Comparison of ENCODE assay signal across 9 cellular contexts in the genomic region with DNA sequence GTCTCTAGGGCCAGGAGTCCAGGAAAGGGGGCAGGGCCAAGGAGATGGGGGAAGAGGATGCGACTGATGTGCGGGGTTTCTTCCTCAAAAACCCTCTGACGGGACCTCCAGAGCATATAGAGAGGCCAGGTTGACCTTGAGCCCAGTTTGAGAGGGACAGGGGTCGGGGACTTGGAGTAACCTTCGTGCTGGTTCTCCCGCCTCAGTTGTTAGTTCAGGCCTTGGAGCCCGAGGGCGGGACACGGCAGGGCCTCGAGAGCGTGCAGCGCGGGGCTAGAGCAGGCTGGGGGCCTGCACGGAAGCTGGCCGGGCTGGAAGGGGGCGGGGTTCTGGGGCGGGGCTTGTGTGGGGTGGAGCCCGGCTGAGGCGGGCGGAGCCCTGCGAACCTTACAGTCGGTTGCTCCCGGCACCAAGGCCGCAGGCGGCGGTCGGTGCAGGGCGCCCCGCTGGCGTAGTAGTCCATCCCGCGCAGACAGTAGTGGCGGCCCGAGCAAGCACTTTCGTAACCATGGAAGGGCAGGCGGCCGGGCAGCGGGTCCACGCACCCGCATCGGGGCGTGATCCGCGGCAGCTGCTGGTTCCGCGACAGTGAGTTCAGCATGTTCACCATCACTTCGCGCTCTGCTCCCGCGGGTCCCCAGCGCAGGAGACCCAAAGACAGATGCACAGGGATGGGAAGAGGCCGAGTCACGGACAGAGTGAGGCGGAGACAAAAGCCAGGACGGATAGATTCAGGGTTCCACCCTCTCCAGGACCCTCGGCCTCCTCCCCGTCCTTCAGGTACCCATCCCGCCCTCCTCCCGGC. TPM values are rescaled to one million over a fixed set of nuclear protein-coding genes. Genes with fewer than 3 reads are reported as not detected.
DNase-seq lines count a peak whose midpoint lies in the region; ATAC-seq, FAIRE-seq and TF ChIP-seq lines count a peak whose summit lies in the region.
"Had no signal": no experiment of that assay in that cellular context is flagged by ENCODE, and none has a peak within 500 bp of the region (broad histone marks: within the 10 kb centered on the region; RNA-seq: fewer than 3 reads in every experiment).

No MANE protein-coding gene starts in this region.

- TF ChIP-seq POLR2A in endothelial cell of umbilical vein (IDR thresholded peaks at IDR 0.05; ENCODE audit: low read depth, low read length) = no peak

- BruUV-seq in endothelial cell of umbilical vein (replicated peaks; lab: Mats Ljungman, UMichigan) = no TSS peak

- DNase-seq in EL (peak; percentile 80), NOMO-1 treated with DMSO at 0.1 percent for 48 hours (lab: John Stamatoyannopoulos, UW; ENCODE audit: unreplicated experiment) (peak; percentile 83), activated T-cell treated with anti-CD3 and anti-CD28 coated beads for 1 hour (ENCODE audit: low read depth) (peak; percentile 70), endothelial cell of umbilical vein (ENCODE audit: low read depth, low spot score) (peak; percentile 74), RCC 7860 (ENCODE audit: low spot score) (no peak)
- DNase-seq in stimulated activated CD8-positive, alpha-beta memory T cell treated with anti-CD3 and anti-CD28 coated beads, Interleukin-15, amount 100 ng/mL, for 1 hour (ENCODE audit: low read depth) = peak; percentile 59

- intact Hi-C loops in endothelial cell of umbilical vein (cut with micrococcal nuclease) = no loop called here

- H4K20me1 ChIP-seq in endothelial cell of umbilical vein (replicated peaks; ENCODE audit: control insufficient read depth, extremely low read depth, insufficient read depth, low read length) = no peaks in the 10 kb centered on the region

- dilution Hi-C loops in endothelial cell of umbilical vein (cut with MboI; ENCODE audit: extremely low pct_ligation_motif_present, low sequenced_read_pairs) = no loop called here

- H2AFZ ChIP-seq in endothelial cell of umbilical vein (ENCODE audit: low read depth, low read length) = peak overlapping the region; percentile 94

- peak; percentile 44 for FAIRE-seq in endothelial cell of umbilical vein (lab: Jason Lieb, UNC)
- no peak for FAIRE-seq in RCC 7860 (lab: Jason Lieb, UNC)
- FAIRE-seq: endometrium had no signal

- 6 to 10% methylated on average over 45 to 57 of the region's 59 CpGs for WGBS in mesodermal cell (ENCODE audit: insufficient coverage in 2 of 2), 2 experiments

- H3K36me3 ChIP-seq in endothelial cell of umbilical vein (ENCODE audit: control insufficient read depth in 2 of 2, extremely low read depth in 1 of 2, insufficient read depth in 2 of 2, low read length in 2 of 2) = no peaks in the 10 kb centered on the region
- no peaks in the 10 kb centered on the region for H3K36me3 ChIP-seq in mesodermal cell (ENCODE audit: control insufficient read depth, insufficient read depth, low read length)

- CTCF ChIA-PET in endothelial cell of umbilical vein (lab: Charles Lee) = interaction anchor here (0.6 to 9.4 kb wide), 10 partner anchors 23 to 270 kb away, joined by 3 to 152 read pairs (median 8); no protein-coding TSS in a partner anchor

- H3K27me3 ChIP-seq in endothelial cell of umbilical vein (ENCODE audit: control insufficient read depth in 2 of 2, insufficient read depth in 2 of 2, low read length in 2 of 2) = no peaks in the 10 kb centered on the region

- ATAC-seq in HG03103 (IDR thresholded peaks at IDR 0.05; ENCODE audit: low read depth, unreplicated experiment) = peak; percentile 38

- H3K9me1 ChIP-seq in endothelial cell of umbilical vein (replicated peaks; ENCODE audit: control insufficient read depth, extremely low read depth, insufficient read depth, low read length) = no peaks in the 10 kb centered on the region

- H3K4me3 ChIP-seq in endothelial cell of umbilical vein (replicated peaks in 1 of 3; ENCODE audit: insufficient read depth in 1 of 3, low read depth in 1 of 3, low read length in 3 of 3) = peak overlapping the region in 2 of 3 experiments; percentile 28 to 38
- peak overlapping the region; percentile 31 for H3K4me3 ChIP-seq in mesodermal cell (ENCODE audit: extremely low read depth, insufficient read depth, low read length, poor library complexity, severe bottlenecking)

- H3K79me2 ChIP-seq in endothelial cell of umbilical vein (ENCODE audit: control insufficient read depth, insufficient read depth, low read length) = no peaks in the 10 kb centered on the region

- no peak for TF ChIP-seq CTCF in endothelial cell of umbilical vein (IDR thresholded peaks at IDR 0.05; ENCODE audit: extremely low read depth in 1 of 2, insufficient read depth in 1 of 2, low read depth in 1 of 2, low read length in 2 of 2)

- H3K4me1 ChIP-seq in endothelial cell of umbilical vein (ENCODE audit: control insufficient read depth, extremely low read depth, insufficient read depth, low read length) = peaks cover 11% of the 10 kb centered on the region
- peaks cover 6% of the 10 kb centered on the region for H3K4me1 ChIP-seq in mesodermal cell (ENCODE audit: control insufficient read depth, insufficient read depth, low read length, poor library complexity, severe bottlenecking)

- H3K4me2 ChIP-seq in endothelial cell of umbilical vein (ENCODE audit: insufficient read depth, low read length) = peak overlapping the region; percentile 81

- H3K9me3 ChIP-seq in endothelial cell of umbilical vein (replicated peaks; ENCODE audit: control insufficient read depth, insufficient read depth, low read length) = no peaks in the 10 kb centered on the region
- H3K9me3 ChIP-seq in mesodermal cell (ENCODE audit: control insufficient read depth, low read length) = no peaks in the 10 kb centered on the region

- no peak overlapping the region for H3K9ac ChIP-seq in endothelial cell of umbilical vein (replicated peaks; ENCODE audit: extremely low read depth, insufficient read depth, low read length)

- POLR2A ChIA-PET in endothelial cell of umbilical vein (lab: Charles Lee) = no interaction called here

- H3K27ac ChIP-seq in endothelial cell of umbilical vein (ENCODE audit: insufficient read depth, low read depth, low read length) (no peak overlapping the region), mesodermal cell (ENCODE audit: low read depth, low read length, severe bottlenecking) (no peak overlapping the region)

TF ChIP-seq in endothelial cell of umbilical vein, 7 proteins besides CTCF, POLR2A, EP300 and RAD21:
- TF ChIP-seq MYC (IDR thresholded peaks at IDR 0.05; ENCODE audit: low read depth, low read length) = no peak
- no peak for TF ChIP-seq JUN (IDR thresholded peaks at IDR 0.05; ENCODE audit: borderline replicate concordance, insufficient read depth, insufficient read length, low read depth)
- TF ChIP-seq POLR2AphosphoS5 (IDR thresholded peaks at IDR 0.05; ENCODE audit: insufficient read depth, low read depth, low read length) = no peak
- no peak for TF ChIP-seq MAX (IDR thresholded peaks at IDR 0.05; ENCODE audit: insufficient read depth, insufficient read length)
- TF ChIP-seq FOS (IDR thresholded peaks at IDR 0.05; ENCODE audit: borderline replicate concordance, insufficient read depth, low read length) = no peak
- no peak for TF ChIP-seq GATA2 (IDR thresholded peaks at IDR 0.05; ENCODE audit: insufficient read depth, insufficient read length, low read depth, low read length)
- TF ChIP-seq EZH2 (IDR thresholded peaks at IDR 0.05; ENCODE audit: borderline replicate concordance, low read depth, low read length, severe bottlenecking) = peak; percentile 51

RNA-seq across cellular contexts. Expression of gene MYORG, which starts 4.0 kb away (rescaled TPM):
- 6.3 and 7.0 TPM in 2 replicates for total RNA-seq in endothelial cell of umbilical vein
- 2.8 TPM in 2 replicates for polyA plus RNA-seq in endothelial cell of umbilical vein
- 2.4 and 2.5 TPM in 2 replicates for polyA plus RNA-seq in endothelial cell of umbilical vein (2011; cell fraction: cytosol; rRNA removed)
- 1.3 and 1.6 TPM in 2 replicates for polyA plus RNA-seq in endothelial cell of umbilical vein (2011; cell fraction: nucleus; rRNA removed)
- 5.0 and 6.7 TPM in 2 replicates for polyA plus RNA-seq in endothelial cell of umbilical vein (2012)
- polyA minus RNA-seq in endothelial cell of umbilical vein = 4.8 and 5.1 TPM in 2 replicates
- polyA minus RNA-seq in endothelial cell of umbilical vein (2011; cell fraction: cytosol; rRNA and poly(A)+ RNA removed) = 5.5 TPM
- polyA minus RNA-seq in endothelial cell of umbilical vein (2011; cell fraction: nucleus; rRNA and poly(A)+ RNA removed) = 1.3 and 1.5 TPM in 2 replicates
- 4.1 TPM for polyA plus RNA-seq in mesodermal cell (2013, experiment 1 of 2)
- polyA plus RNA-seq in mesodermal cell (2013, experiment 2 of 2) = 2.8 TPM

RNA-seq across cellular contexts. Expression of gene NUDT2, which starts 51.3 kb away (rescaled TPM):
- total RNA-seq in endothelial cell of umbilical vein = 25.1 and 25.2 TPM in 2 replicates
- 38.1 and 45.2 TPM in 2 replicates for polyA plus RNA-seq in endothelial cell of umbilical vein
- polyA plus RNA-seq in endothelial cell of umbilical vein (2011; cell fraction: cytosol; rRNA removed) = 48.7 and 50.7 TPM in 2 replicates
- 19.2 and 21.8 TPM in 2 replicates for polyA plus RNA-seq in endothelial cell of umbilical vein (2011; cell fraction: nucleus; rRNA removed)
- polyA plus RNA-seq in endothelial cell of umbilical vein (2012) = 28.9 and 29.4 TPM in 2 replicates
- polyA minus RNA-seq in endothelial cell of umbilical vein = 18.1 and 21.1 TPM in 2 replicates
- polyA minus RNA-seq in endothelial cell of umbilical vein (2011; cell fraction: cytosol; rRNA and poly(A)+ RNA removed) = 9.7 TPM
- 1.8 and 3.8 TPM in 2 replicates for polyA minus RNA-seq in endothelial cell of umbilical vein (2011; cell fraction: nucleus; rRNA and poly(A)+ RNA removed)
- polyA plus RNA-seq in mesodermal cell (2013, experiment 1 of 2) = 20.6 TPM
- 25.2 TPM for polyA plus RNA-seq in mesodermal cell (2013, experiment 2 of 2)

RNA-seq across cellular contexts. Expression of gene KIF24, which starts 51.6 kb away (rescaled TPM):
- 4.5 and 4.8 TPM in 2 replicates for total RNA-seq in endothelial cell of umbilical vein
- polyA plus RNA-seq in endothelial cell of umbilical vein = 2.1 and 2.2 TPM in 2 replicates
- 2.4 and 2.5 TPM in 2 replicates for polyA plus RNA-seq in endothelial cell of umbilical vein (2011; cell fraction: cytosol; rRNA removed)
- polyA plus RNA-seq in endothelial cell of umbilical vein (2011; cell fraction: nucleus; rRNA removed) = 5.5 and 6.6 TPM in 2 replicates
- polyA plus RNA-seq in endothelial cell of umbilical vein (2012) = 1.4 and 2.6 TPM in 2 replicates
- 5.9 and 6.6 TPM in 2 replicates for polyA minus RNA-seq in endothelial cell of umbilical vein
- 8.5 TPM for polyA minus RNA-seq in endothelial cell of umbilical vein (2011; cell fraction: cytosol; rRNA and poly(A)+ RNA removed)
- 4.9 and 7.8 TPM in 2 replicates for polyA minus RNA-seq in endothelial cell of umbilical vein (2011; cell fraction: nucleus; rRNA and poly(A)+ RNA removed)
- polyA plus RNA-seq in mesodermal cell (2013, experiment 1 of 2) = 4.2 TPM
- polyA plus RNA-seq in mesodermal cell (2013, experiment 2 of 2) = 3.6 TPM
